In the genomic region with DNA sequence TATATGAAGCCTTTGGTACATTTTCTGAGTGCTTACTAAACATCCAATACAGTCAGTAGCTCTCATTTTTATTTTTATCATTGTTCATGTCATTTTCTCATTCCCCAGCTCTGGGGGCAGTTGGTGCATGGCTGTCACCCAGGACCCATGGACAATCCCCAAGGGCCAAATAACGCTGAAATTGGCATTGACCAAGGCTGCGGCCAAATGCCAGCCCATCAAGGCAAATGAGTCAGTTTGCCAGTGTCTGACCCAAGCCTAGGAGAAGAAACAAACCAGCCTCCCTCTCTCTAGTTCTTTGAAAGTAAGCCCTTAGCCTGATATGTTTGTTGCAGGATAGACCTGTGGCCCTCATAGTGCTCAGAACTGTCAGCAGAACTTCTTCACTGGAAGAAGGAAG, we compare ENCODE assay signal across 20 cellular contexts.
"Had no signal": no experiment of that assay in that cellular context is flagged by ENCODE, and none has a peak within 500 bp of the region (broad histone marks: within the 10 kb centered on the region; RNA-seq: fewer than 3 reads in every experiment).

No MANE protein-coding gene starts in this region.

- H3K27me3 ChIP-seq: adrenal gland, body of pancreas, spleen, thyroid gland had no signal

- DNase-seq: activated CD4-positive, CD25-positive, alpha-beta regulatory T cell treated with anti-CD3 and anti-CD28 coated beads, Interleukin-2, amount 50 U/mL, for 72 hours; activated naive CD4-positive, alpha-beta T cell treated with anti-CD3 and anti-CD28 coated beads, Interleukin-2, amount 50 U/mL, for 16 hours; activated T-cell treated with anti-CD3 and anti-CD28 coated beads for 4 hours; body of pancreas; left ventricle myocardium superior; naive thymus-derived CD8-positive, alpha-beta T cell; nucleus accumbens; right cardiac atrium; spleen; stimulated activated naive CD8-positive, alpha-beta T cell treated with anti-CD3 and anti-CD28 coated beads, Interleukin-15, amount 100 ng/mL, for 72 hours; T-cell; T-helper 9 cell; thyroid gland had no signal

- H3K36me3 ChIP-seq: adrenal gland, prostate gland, spleen, thyroid gland had no signal

- H3K27ac Mint-ChIP-seq: memory B cell; naive thymus-derived CD8-positive, alpha-beta T cell; stimulated activated naive CD8-positive, alpha-beta T cell treated with anti-CD3 and anti-CD28 coated beads, Interleukin-15, amount 100 ng/mL, for 72 hours; T-cell had no signal

- H3K27me3 Mint-ChIP-seq: central memory CD8-positive, alpha-beta T cell; T-cell had no signal

- H3K4me1 ChIP-seq: body of pancreas, prostate gland, spleen had no signal

- ATAC-seq: body of pancreas; esophagus mucosa; left ventricle myocardium superior; naive thymus-derived CD8-positive, alpha-beta T cell; right cardiac atrium; stimulated activated naive CD8-positive, alpha-beta T cell treated with anti-CD3 and anti-CD28 coated beads, Interleukin-15, amount 100 ng/mL, for 72 hours; T-cell had no signal

- H3K27ac ChIP-seq: body of pancreas, prostate gland, thyroid gland had no signal

- H3K9me3 Mint-ChIP-seq: activated T-helper 2 cell treated with anti-CD3 and anti-CD28 coated beads, Interferon-gamma antibody, Interleukin-2, Interleukin-4, amounts not matched to agents 10 μg/mL and 5 μg/mL and 100 μg/mL, durations not matched to agents 14 hours and 24 hours and 36 hours; central memory CD8-positive, alpha-beta T cell; memory B cell; naive thymus-derived CD8-positive, alpha-beta T cell; stimulated activated naive CD8-positive, alpha-beta T cell treated with anti-CD3 and anti-CD28 coated beads, Interleukin-15, amount 100 ng/mL, for 72 hours; T-cell had no signal

- H3K4me3 Mint-ChIP-seq: central memory CD8-positive, alpha-beta T cell; memory B cell; naive thymus-derived CD8-positive, alpha-beta T cell; stimulated activated naive CD8-positive, alpha-beta T cell treated with anti-CD3 and anti-CD28 coated beads, Interleukin-15, amount 100 ng/mL, for 72 hours; T-cell had no signal

- H3K36me3 Mint-ChIP-seq: memory B cell; naive thymus-derived CD8-positive, alpha-beta T cell; T-cell had no signal

- H3K9me3 ChIP-seq: adrenal gland, body of pancreas, prostate gland, spleen, thyroid gland had no signal

- H3K4me3 ChIP-seq: adrenal gland, body of pancreas, coronary artery, prostate gland, spleen, thyroid gland had no signal

- H3K4me1 Mint-ChIP-seq: memory B cell; stimulated activated naive CD8-positive, alpha-beta T cell treated with anti-CD3 and anti-CD28 coated beads, Interleukin-15, amount 100 ng/mL, for 72 hours had no signal
